ENCODE assay signal across 1 cellular context in genomic region chr5:179618923-179619554, GRCh38.
TF ChIP-seq lines count a peak whose summit lies in the region.

No MANE protein-coding gene starts in this region.

TF ChIP-seq in A549, 52 proteins besides CTCF, POLR2A, EP300 and RAD21:
- TF ChIP-seq MAFK (IDR thresholded peaks at IDR 0.05; ENCODE audit: partially characterized antibody) (no peak), HEYL (CRISPR knock-in tag; IDR thresholded peaks at IDR 0.05) (no peak), HDAC2 (IDR thresholded peaks at IDR 0.05) (no peak), EHMT2 (IDR thresholded peaks at IDR 0.05; ENCODE audit: low read depth) (no peak), TFCP2L1 (CRISPR knock-in tag; IDR thresholded peaks at IDR 0.05) (no peak), CHD2 (IDR thresholded peaks at IDR 0.05; ENCODE audit: low read length, partially characterized antibody) (no peak), ZFP36 (IDR thresholded peaks at IDR 0.05; ENCODE audit: borderline replicate concordance, partially characterized antibody) (no peak), BHLHE40 (IDR thresholded peaks at IDR 0.05; ENCODE audit: low read depth, low read length) (no peak), ZNF302 (CRISPR knock-in tag; IDR thresholded peaks at IDR 0.05) (no peak), CBX2 (IDR thresholded peaks at IDR 0.05; ENCODE audit: borderline replicate concordance, low read depth) (no peak), CBX8 (IDR thresholded peaks at IDR 0.05) (no peak), HES2 (IDR thresholded peaks at IDR 0.05) (no peak)
- TF ChIP-seq, protein P1, sequence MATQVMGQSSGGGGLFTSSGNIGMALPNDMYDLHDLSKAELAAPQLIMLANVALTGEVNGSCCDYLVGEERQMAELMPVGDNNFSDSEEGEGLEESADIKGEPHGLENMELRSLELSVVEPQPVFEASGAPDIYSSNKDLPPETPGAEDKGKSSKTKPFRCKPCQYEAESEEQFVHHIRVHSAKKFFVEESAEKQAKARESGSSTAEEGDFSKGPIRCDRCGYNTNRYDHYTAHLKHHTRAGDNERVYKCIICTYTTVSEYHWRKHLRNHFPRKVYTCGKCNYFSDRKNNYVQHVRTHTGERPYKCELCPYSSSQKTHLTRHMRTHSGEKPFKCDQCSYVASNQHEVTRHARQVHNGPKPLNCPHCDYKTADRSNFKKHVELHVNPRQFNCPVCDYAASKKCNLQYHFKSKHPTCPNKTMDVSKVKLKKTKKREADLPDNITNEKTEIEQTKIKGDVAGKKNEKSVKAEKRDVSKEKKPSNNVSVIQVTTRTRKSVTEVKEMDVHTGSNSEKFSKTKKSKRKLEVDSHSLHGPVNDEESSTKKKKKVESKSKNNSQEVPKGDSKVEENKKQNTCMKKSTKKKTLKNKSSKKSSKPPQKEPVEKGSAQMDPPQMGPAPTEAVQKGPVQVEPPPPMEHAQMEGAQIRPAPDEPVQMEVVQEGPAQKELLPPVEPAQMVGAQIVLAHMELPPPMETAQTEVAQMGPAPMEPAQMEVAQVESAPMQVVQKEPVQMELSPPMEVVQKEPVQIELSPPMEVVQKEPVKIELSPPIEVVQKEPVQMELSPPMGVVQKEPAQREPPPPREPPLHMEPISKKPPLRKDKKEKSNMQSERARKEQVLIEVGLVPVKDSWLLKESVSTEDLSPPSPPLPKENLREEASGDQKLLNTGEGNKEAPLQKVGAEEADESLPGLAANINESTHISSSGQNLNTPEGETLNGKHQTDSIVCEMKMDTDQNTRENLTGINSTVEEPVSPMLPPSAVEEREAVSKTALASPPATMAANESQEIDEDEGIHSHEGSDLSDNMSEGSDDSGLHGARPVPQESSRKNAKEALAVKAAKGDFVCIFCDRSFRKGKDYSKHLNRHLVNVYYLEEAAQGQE (IDR thresholded peaks at IDR 0.05) = no peak
- TF ChIP-seq, protein P2, sequence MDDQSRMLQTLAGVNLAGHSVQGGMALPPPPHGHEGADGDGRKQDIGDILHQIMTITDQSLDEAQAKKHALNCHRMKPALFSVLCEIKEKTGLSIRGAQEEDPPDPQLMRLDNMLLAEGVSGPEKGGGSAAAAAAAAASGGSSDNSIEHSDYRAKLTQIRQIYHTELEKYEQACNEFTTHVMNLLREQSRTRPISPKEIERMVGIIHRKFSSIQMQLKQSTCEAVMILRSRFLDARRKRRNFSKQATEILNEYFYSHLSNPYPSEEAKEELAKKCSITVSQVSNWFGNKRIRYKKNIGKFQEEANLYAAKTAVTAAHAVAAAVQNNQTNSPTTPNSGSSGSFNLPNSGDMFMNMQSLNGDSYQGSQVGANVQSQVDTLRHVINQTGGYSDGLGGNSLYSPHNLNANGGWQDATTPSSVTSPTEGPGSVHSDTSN (IDR thresholded peaks at IDR 0.05) = no peak
